ENCODE assay signal across 8 cellular contexts in genomic region chr5:80141147-80141671, GRCh38.
DNase-seq lines count a peak whose midpoint lies in the region; ATAC-seq and TF ChIP-seq lines count a peak whose summit lies in the region.

No MANE protein-coding gene starts in this region.

- TF ChIP-seq CTCF in HL-60 (IDR thresholded peaks at IDR 0.05; ENCODE audit: insufficient read depth, low read length): no peak
- TF ChIP-seq CTCF in PC-3 (conservative IDR thresholded peaks at IDR 0.05; ENCODE audit: low read depth, low read length): no peak

- no peaks in the 10 kb centered on the region for H3K9me3 ChIP-seq in PC-3 (ENCODE audit: low read length)

- H3K27ac Mint-ChIP-seq in activated T-helper 2 cell treated with anti-CD3 and anti-CD28 coated beads, Interferon-gamma antibody, Interleukin-2, Interleukin-4, amounts not matched to agents 10 μg/mL and 5 μg/mL and 100 μg/mL, durations not matched to agents 14 hours and 24 hours and 36 hours: peak overlapping the region; percentile 81
- no peak overlapping the region for H3K27ac Mint-ChIP-seq in natural killer cell treated with Interleukin-12 subunit alpha and Interleukin-12 subunit beta and Interleukin-15 and Interleukin-18, amount 100 ng/mL, for 72 hours

- peak; percentile 98 for ATAC-seq in left ventricle myocardium superior
- ATAC-seq in sciatic nerve: peak; percentile 98
- ATAC-seq in PC-3: no peak
- no peak for ATAC-seq in natural killer cell treated with Interleukin-12 subunit alpha and Interleukin-12 subunit beta and Interleukin-15 and Interleukin-18, amount 100 ng/mL, for 72 hours
- ATAC-seq in GM21390 (IDR thresholded peaks at IDR 0.05; ENCODE audit: unreplicated experiment): no peak

- intact Hi-C loops in activated T-helper 2 cell treated with anti-CD3 and anti-CD28 coated beads, Interferon-gamma antibody, Interleukin-2, Interleukin-4, amounts not matched to agents 10 μg/mL and 5 μg/mL and 100 μg/mL, durations not matched to agents 14 hours and 24 hours and 36 hours (cut with micrococcal nuclease): no loop called here
- intact Hi-C loops in left ventricle myocardium superior (cut with micrococcal nuclease): no loop called here
- intact Hi-C loops in sciatic nerve (cut with DNase I): loop anchor here (10.0 kb wide), 1 partner anchor 114 kb away; the partner anchor contains the start of gene SERINC5
- intact Hi-C loops in PC-3 (cut with micrococcal nuclease): no loop called here

- H3K9me2 ChIP-seq in PC-3 (replicated peaks; ENCODE audit: low read length): no peaks in the 10 kb centered on the region

- H3K79me2 ChIP-seq in PC-3 (ENCODE audit: low read length): no peaks in the 10 kb centered on the region

- H3F3A ChIP-seq in PC-3 (ENCODE audit: low read length, unreplicated experiment): no peaks in the 10 kb centered on the region

- no peaks in the 10 kb centered on the region for H3K9me3 Mint-ChIP-seq in activated T-helper 2 cell treated with anti-CD3 and anti-CD28 coated beads, Interferon-gamma antibody, Interleukin-2, Interleukin-4, amounts not matched to agents 10 μg/mL and 5 μg/mL and 100 μg/mL, durations not matched to agents 14 hours and 24 hours and 36 hours
- no peaks in the 10 kb centered on the region for H3K9me3 Mint-ChIP-seq in natural killer cell treated with Interleukin-12 subunit alpha and Interleukin-12 subunit beta and Interleukin-15 and Interleukin-18, amount 100 ng/mL, for 72 hours

- no peaks in the 10 kb centered on the region for H3K36me3 ChIP-seq in PC-3 (ENCODE audit: low read depth, low read length)

- peak; percentile 88 for DNase-seq in HL-60 (ENCODE audit: low read depth in 1 of 2, low spot score in 1 of 2)
- DNase-seq in activated T-helper 2 cell treated with anti-CD3 and anti-CD28 coated beads, Interferon-gamma antibody, Interleukin-2, Interleukin-4, amounts not matched to agents 10 μg/mL and 5 μg/mL and 100 μg/mL, durations not matched to agents 14 hours and 24 hours and 36 hours (ENCODE audit: low spot score): no peak
- peak; percentile 91 for DNase-seq in left ventricle myocardium superior
- DNase-seq in sciatic nerve (ENCODE audit: low spot score): peak; percentile 89
- no peak for DNase-seq in NCI-H2196 treated with DMSO at 0.1 percent for 48 hours (lab: John Stamatoyannopoulos, UW; ENCODE audit: unreplicated experiment)
- no peak for DNase-seq in PC-3
- no peak for DNase-seq in natural killer cell treated with Interleukin-12 subunit alpha and Interleukin-12 subunit beta and Interleukin-15 and Interleukin-18, amount 100 ng/mL, for 72 hours (ENCODE audit: low spot score)

- H3K4me2 ChIP-seq in PC-3 (ENCODE audit: low read length): no peak overlapping the region

- H4K20me1 ChIP-seq in PC-3 (ENCODE audit: low read length): no peaks in the 10 kb centered on the region

- H3K4me1 Mint-ChIP-seq in activated T-helper 2 cell treated with anti-CD3 and anti-CD28 coated beads, Interferon-gamma antibody, Interleukin-2, Interleukin-4, amounts not matched to agents 10 μg/mL and 5 μg/mL and 100 μg/mL, durations not matched to agents 14 hours and 24 hours and 36 hours (ENCODE audit: low read depth): peaks cover 53% of the 10 kb centered on the region
- H3K4me1 Mint-ChIP-seq in natural killer cell treated with Interleukin-12 subunit alpha and Interleukin-12 subunit beta and Interleukin-15 and Interleukin-18, amount 100 ng/mL, for 72 hours (ENCODE audit: low read depth in 2 of 2): peaks cover 5% of the 10 kb centered on the region in 2 donors

- no peaks in the 10 kb centered on the region for H3K4me1 ChIP-seq in PC-3 (ENCODE audit: insufficient read depth, low read length)

- CTCF ChIA-PET in PC-3 (lab: Charles Lee): no interaction called here

- no TSS peak for BruUV-seq in PC-3 (replicated peaks; lab: Mats Ljungman, UMichigan)

- H3K27ac ChIP-seq in HL-60 (replicated peaks): peak overlapping the region; percentile 91
- no peak overlapping the region for H3K27ac ChIP-seq in PC-3 (ENCODE audit: low read length)

- H3K9ac ChIP-seq in PC-3 (ENCODE audit: low read length): no peak overlapping the region

- H3K4me3 Mint-ChIP-seq in activated T-helper 2 cell treated with anti-CD3 and anti-CD28 coated beads, Interferon-gamma antibody, Interleukin-2, Interleukin-4, amounts not matched to agents 10 μg/mL and 5 μg/mL and 100 μg/mL, durations not matched to agents 14 hours and 24 hours and 36 hours (ENCODE audit: low read depth): no peak overlapping the region
- no peak overlapping the region for H3K4me3 Mint-ChIP-seq in natural killer cell treated with Interleukin-12 subunit alpha and Interleukin-12 subunit beta and Interleukin-15 and Interleukin-18, amount 100 ng/mL, for 72 hours

- H2AFZ ChIP-seq in PC-3 (ENCODE audit: low read length): no peak overlapping the region

- POLR2A ChIA-PET in PC-3 (lab: Charles Lee; ENCODE audit: unreplicated experiment): no interaction called here

- peaks cover 64% of the 10 kb centered on the region for H3K36me3 Mint-ChIP-seq in activated T-helper 2 cell treated with anti-CD3 and anti-CD28 coated beads, Interferon-gamma antibody, Interleukin-2, Interleukin-4, amounts not matched to agents 10 μg/mL and 5 μg/mL and 100 μg/mL, durations not matched to agents 14 hours and 24 hours and 36 hours (ENCODE audit: low read depth)
- peaks cover 5% of the 10 kb centered on the region for H3K36me3 Mint-ChIP-seq in natural killer cell treated with Interleukin-12 subunit alpha and Interleukin-12 subunit beta and Interleukin-15 and Interleukin-18, amount 100 ng/mL, for 72 hours

- H3K4me3 ChIP-seq in HL-60 (replicated peaks; ENCODE audit: insufficient read depth, low read length): no peak overlapping the region
- no peak overlapping the region for H3K4me3 ChIP-seq in PC-3 (ENCODE audit: low read length)

- no peaks in the 10 kb centered on the region for H3K27me3 Mint-ChIP-seq in activated T-helper 2 cell treated with anti-CD3 and anti-CD28 coated beads, Interferon-gamma antibody, Interleukin-2, Interleukin-4, amounts not matched to agents 10 μg/mL and 5 μg/mL and 100 μg/mL, durations not matched to agents 14 hours and 24 hours and 36 hours (ENCODE audit: low read depth)
- no peaks in the 10 kb centered on the region for H3K27me3 Mint-ChIP-seq in natural killer cell treated with Interleukin-12 subunit alpha and Interleukin-12 subunit beta and Interleukin-15 and Interleukin-18, amount 100 ng/mL, for 72 hours

- no peaks in the 10 kb centered on the region for H3K27me3 ChIP-seq in HL-60 (ENCODE audit: insufficient read depth, poor library complexity, severe bottlenecking)
- H3K27me3 ChIP-seq in PC-3 (ENCODE audit: low read length): no peaks in the 10 kb centered on the region

Comparison
In these comparisons a context has a peak if more than half of its experiments do, and no peak if none do; other contexts are left out.
1. DNase-seq: peak in HL-60 (2 of 2), left ventricle myocardium superior (single experiment) and sciatic nerve (single experiment); none in activated T-helper 2 cell treated with anti-CD3 and anti-CD28 coated beads, Interferon-gamma antibody, Interleukin-2, Interleukin-4, amounts not matched to agents 10 μg/mL and 5 μg/mL and 100 μg/mL, durations not matched to agents 14 hours and 24 hours and 36 hours (single experiment), NCI-H2196 treated with DMSO at 0.1 percent for 48 hours (single experiment), PC-3 (single experiment) and natural killer cell treated with Interleukin-12 subunit alpha and Interleukin-12 subunit beta and Interleukin-15 and Interleukin-18, amount 100 ng/mL, for 72 hours (single experiment).
2. ATAC-seq: peak in left ventricle myocardium superior (single experiment) and sciatic nerve (single experiment); none in PC-3 (single experiment), natural killer cell treated with Interleukin-12 subunit alpha and Interleukin-12 subunit beta and Interleukin-15 and Interleukin-18, amount 100 ng/mL, for 72 hours (0 of 2) and GM21390 (single experiment).